In genomic region chr10:79502561-79503309, GRCh38 we compare ENCODE assay signal across 9 cellular contexts. TPM values are rescaled to one million over a fixed set of nuclear protein-coding genes. Genes with fewer than 3 reads are reported as not detected.
DNase-seq lines count a peak whose midpoint lies in the region; TF ChIP-seq lines count a peak whose summit lies in the region.
"Had no signal": no experiment of that assay in that cellular context is flagged by ENCODE, and none has a peak within 500 bp of the region (broad histone marks: within the 10 kb centered on the region; RNA-seq: fewer than 3 reads in every experiment).

No MANE protein-coding gene starts in this region.

- H3K27ac ChIP-seq in CD8-positive, alpha-beta memory T cell (ENCODE audit: low read depth, low read length): no peak overlapping the region

- no peaks in the 10 kb centered on the region for H3K36me3 ChIP-seq in CD8-positive, alpha-beta memory T cell (ENCODE audit: insufficient read depth, low read length)

- DNase-seq in COLO668 (lab: John Stamatoyannopoulos, UW; ENCODE audit: unreplicated experiment) (peak; percentile 14), HT-29 (ENCODE audit: low spot score) (peak; percentile 46), cardiac fibroblast (ENCODE audit: low read depth in 2 of 2) (peak; percentile 23 to 29), AG08395 (ENCODE audit: low spot score) (no peak)
- no peak for DNase-seq in activated CD8-positive, alpha-beta memory T cell treated with anti-CD3 and anti-CD28 coated beads, Interleukin-2, amount 50 U/mL, for 48 hours
- DNase-seq in CD8-positive, alpha-beta memory T cell: no peak
- no peak for DNase-seq in activated CD8-positive, alpha-beta memory T cell treated with anti-CD3 and anti-CD28 coated beads for 24 hours
- DNase-seq: effector memory CD8-positive, alpha-beta T cell had no signal

- no peak overlapping the region for H3K4me3 ChIP-seq in cardiac fibroblast (replicated peaks in 1 of 2; ENCODE audit: low read depth in 2 of 2, low read length in 2 of 2)
- H3K4me3 ChIP-seq in CD8-positive, alpha-beta memory T cell (ENCODE audit: low read length): no peak overlapping the region

- H3K27ac Mint-ChIP-seq in nephron: peak overlapping the region in 2 of 3 experiments; percentile 21 to 64
- peak overlapping the region in 2 of 8 donors; percentile 3 to 92 for H3K27ac Mint-ChIP-seq in CD8-positive, alpha-beta memory T cell

- H3K9me3 Mint-ChIP-seq in nephron: no peaks in the 10 kb centered on the region
- H3K9me3 Mint-ChIP-seq in CD8-positive, alpha-beta memory T cell: no peaks in the 10 kb centered on the region
- H3K9me3 Mint-ChIP-seq: effector memory CD8-positive, alpha-beta T cell had no signal

- H3K4me3 Mint-ChIP-seq in nephron: no peak overlapping the region
- no peak overlapping the region for H3K4me3 Mint-ChIP-seq in CD8-positive, alpha-beta memory T cell
- H3K4me3 Mint-ChIP-seq: effector memory CD8-positive, alpha-beta T cell had no signal

- TF ChIP-seq CTCF in cardiac fibroblast (IDR thresholded peaks at IDR 0.05; ENCODE audit: low read depth, low read length) (peak; percentile 53), nephron (IDR thresholded peaks at IDR 0.05; ENCODE audit: unreplicated experiment in 3 of 3) (peak; percentile 53 to 59 (median 56))

- H3K4me1 Mint-ChIP-seq in nephron: peaks cover 32% of the 10 kb centered on the region
- H3K4me1 Mint-ChIP-seq in CD8-positive, alpha-beta memory T cell: no peaks in the 10 kb centered on the region

- CTCF ChIA-PET in CD8-positive, alpha-beta memory T cell (lab: Charles Lee): no interaction called here

- POLR2A ChIA-PET in CD8-positive, alpha-beta memory T cell (lab: Charles Lee): no interaction called here

- H3K36me3 Mint-ChIP-seq in nephron (ENCODE audit: low read depth): no peaks in the 10 kb centered on the region
- no peaks in the 10 kb centered on the region for H3K36me3 Mint-ChIP-seq in CD8-positive, alpha-beta memory T cell

- no peaks in the 10 kb centered on the region for H3K4me1 ChIP-seq in CD8-positive, alpha-beta memory T cell (ENCODE audit: insufficient read depth, low read length)

- no peaks in the 10 kb centered on the region for H3K9me3 ChIP-seq in CD8-positive, alpha-beta memory T cell (ENCODE audit: low read length)

- H3K27me3 Mint-ChIP-seq in nephron (ENCODE audit: low read depth): peaks cover 26% of the 10 kb centered on the region
- peaks cover 16 to 37% of the 10 kb centered on the region in 2 donors for H3K27me3 Mint-ChIP-seq in CD8-positive, alpha-beta memory T cell

- H3K27me3 ChIP-seq in CD8-positive, alpha-beta memory T cell (ENCODE audit: insufficient read depth, low read length, poor library complexity, severe bottlenecking): no peaks in the 10 kb centered on the region

RNA-seq across cellular contexts. Expression of gene EIF5AL1, which starts 9.6 kb away (rescaled TPM):
- total RNA-seq in HT-29 (2014; rRNA removed; shearing (Covaris generic)): 0.53 and 0.81 TPM in 2 replicates
- total RNA-seq in CD8-positive, alpha-beta memory T cell: 1 to 10 TPM; 2.6 to 2.9 TPM
- polyA plus RNA-seq in CD8-positive, alpha-beta memory T cell: 0.16 TPM

RNA-seq across cellular contexts. Expression of gene ZCCHC24, which starts 57.3 kb away (rescaled TPM):
- 0.10 TPM in 1 of 2 replicates, not detected in the other for total RNA-seq in HT-29 (2014; rRNA removed; shearing (Covaris generic))
- under 1 TPM; 0.83 to 1.00 TPM for total RNA-seq in CD8-positive, alpha-beta memory T cell
- polyA plus RNA-seq in CD8-positive, alpha-beta memory T cell: 1.4 TPM

RNA-seq across cellular contexts. Expression of gene SFTPA2, which starts 57.5 kb away (rescaled TPM):
- 1.6 and 1.7 TPM in 2 replicates for total RNA-seq in HT-29 (2014; rRNA removed; shearing (Covaris generic))
- total RNA-seq in CD8-positive, alpha-beta memory T cell: not detected
- not detected for polyA plus RNA-seq in CD8-positive, alpha-beta memory T cell

Comparison
In these comparisons a context has a peak if more than half of its experiments do, and no peak if none do; other contexts are left out.
1. DNase-seq: peak in COLO668 (single experiment), HT-29 (single experiment) and cardiac fibroblast (2 of 2); none in AG08395 (single experiment), activated CD8-positive, alpha-beta memory T cell treated with anti-CD3 and anti-CD28 coated beads, Interleukin-2, amount 50 U/mL, for 48 hours (single experiment), CD8-positive, alpha-beta memory T cell (0 of 5) and activated CD8-positive, alpha-beta memory T cell treated with anti-CD3 and anti-CD28 coated beads for 24 hours (single experiment).